8 cellular contexts compared by ENCODE assay signal in genomic region chr7:149125864-149126661, GRCh38. TPM values are rescaled to one million over a fixed set of nuclear protein-coding genes. Genes with fewer than 3 reads are reported as not detected.
DNase-seq lines count a peak whose midpoint lies in the region; ATAC-seq lines count a peak whose summit lies in the region.

ZNF425 (minus strand) TSS chr7:149126324; CDS start chr7:149126213, 111 bp downstream.

- peak; percentile 88 for DNase-seq in COLO829 (ENCODE audit: low spot score)
- DNase-seq in HS-27A (ENCODE audit: low read depth): peak; percentile 61
- peak; percentile 38 for DNase-seq in NK-92 (lab: John Stamatoyannopoulos, UW; ENCODE audit: unreplicated experiment)
- DNase-seq in activated CD8-positive, alpha-beta memory T cell treated with anti-CD3 and anti-CD28 coated beads for 4 hours (ENCODE audit: low read depth in 2 of 2): peak; percentile 81 to 86
- peak; percentile 85 to 88 (median 86) for DNase-seq in effector memory CD4-positive, alpha-beta T cell
- DNase-seq in mesenteric fat pad (ENCODE audit: low spot score): peak; percentile 99
- peak; percentile 96 for DNase-seq in stimulated activated CD8-positive, alpha-beta memory T cell treated with anti-CD3 and anti-CD28 coated beads, Interleukin-15, amount 100 ng/mL, for 24 hours (ENCODE audit: low read depth)

- peak within 1 kb of the TSS; percentile 90 for H3K27ac ChIP-seq in effector memory CD4-positive, alpha-beta T cell (ENCODE audit: insufficient read depth, low read length, poor library complexity, severe bottlenecking)

- peak; percentile 83 for ATAC-seq in GM19468 (IDR thresholded peaks at IDR 0.05; ENCODE audit: extremely low read depth, unreplicated experiment)

- H3K27me3 ChIP-seq in effector memory CD4-positive, alpha-beta T cell (replicated peaks; ENCODE audit: control insufficient read depth, insufficient read depth, low read length, poor library complexity, severe bottlenecking): no peaks in the 10 kb centered on the region

- H3K4me1 ChIP-seq in effector memory CD4-positive, alpha-beta T cell (ENCODE audit: control insufficient read depth, insufficient read depth, low read length, poor library complexity, severe bottlenecking): peaks cover 10% of the 10 kb centered on the region

- H3K4me3 ChIP-seq in effector memory CD4-positive, alpha-beta T cell (ENCODE audit: insufficient read depth, low read depth, low read length, poor library complexity, severe bottlenecking): peak within 1 kb of the TSS; percentile 87

- peaks cover 7% of the 10 kb centered on the region for H3K9me3 ChIP-seq in effector memory CD4-positive, alpha-beta T cell (ENCODE audit: control insufficient read depth, low read length)

- H3K36me3 ChIP-seq in effector memory CD4-positive, alpha-beta T cell (ENCODE audit: control insufficient read depth, insufficient read depth, low read length): peaks cover 6% of the 10 kb centered on the region

RNA-seq across cellular contexts. Expression of gene ZNF425, which starts in this region (rescaled TPM):
- total RNA-seq in mesenteric fat pad: 0.64 TPM

Comparison
In these comparisons a context has a peak if more than half of its experiments do, and no peak if none do; other contexts are left out.
1. Peak in every context shown above with its lines: DNase-seq, ATAC-seq, H3K4me3 ChIP-seq and H3K27ac ChIP-seq.
2. Peak in DNase-seq in mesenteric fat pad; RNA of the gene not detected or under 1 TPM.
3. DNase-seq: peak in every context shown above with its lines; median percentile 99 in mesenteric fat pad; 96 in stimulated activated CD8-positive, alpha-beta memory T cell treated with anti-CD3 and anti-CD28 coated beads, Interleukin-15, amount 100 ng/mL, for 24 hours; 88 in COLO829; 86 in effector memory CD4-positive, alpha-beta T cell; 84 in activated CD8-positive, alpha-beta memory T cell treated with anti-CD3 and anti-CD28 coated beads for 4 hours; 61 in HS-27A; 38 in NK-92.